In genomic region chr11:111982019-111982464, GRCh38 we compare ENCODE assay signal across 8 cellular contexts. TPM values are rescaled to one million over a fixed set of nuclear protein-coding genes. Genes with fewer than 3 reads are reported as not detected.
DNase-seq lines count a peak whose midpoint lies in the region; ATAC-seq and TF ChIP-seq lines count a peak whose summit lies in the region.

No MANE protein-coding gene starts in this region.

- H3K27ac Mint-ChIP-seq in activated naive CD4-positive, alpha-beta T cell treated with anti-CD3 and anti-CD28 coated beads, Interleukin-2, amount 50 U/mL, for 72 hours: no peak overlapping the region

- DNase-seq in GM03348 (ENCODE audit: low spot score) (peak; percentile 31), heart right ventricle (peak in 1 of 2 donors; percentile 40)
- peak in 1 of 2 donors; percentile 59 for DNase-seq in activated naive CD4-positive, alpha-beta T cell treated with anti-CD3 and anti-CD28 coated beads, Interleukin-2, amount 50 U/mL, for 72 hours (ENCODE audit: low spot score in 2 of 2)

- H3K36me3 ChIP-seq in OCI-LY3 (replicated peaks; ENCODE audit: low read depth, low read length) (peaks cover 31% of the 10 kb centered on the region), heart right ventricle (peaks cover 0 to 61% (median 7%) of the 10 kb centered on the region in 9 donors), rectal smooth muscle tissue (ENCODE audit: control insufficient read depth, insufficient read depth, low read length) (peaks cover 4% of the 10 kb centered on the region)

- H3K27me3 ChIP-seq in OCI-LY3 (ENCODE audit: low read depth, low read length) (no peaks in the 10 kb centered on the region), heart right ventricle (peaks cover 0 to 21% (median 0%) of the 10 kb centered on the region in 7 donors), rectal smooth muscle tissue (ENCODE audit: control insufficient read depth, insufficient read depth, low read length) (no peaks in the 10 kb centered on the region)

- H3K9ac ChIP-seq in OCI-LY3 (ENCODE audit: low read length) (no peak overlapping the region), rectal smooth muscle tissue (ENCODE audit: low read length) (no peak overlapping the region)

- TF ChIP-seq CTCF in OCI-LY3 (IDR thresholded peaks at IDR 0.05; ENCODE audit: low read depth, low read length) (peak; percentile 87), heart right ventricle (IDR thresholded peaks at IDR 0.05) (peak; percentile 30 to 73 (median 56))

- intact Hi-C loops in heart right ventricle (cut with DNase I): loop anchor here in 6 of 10 donors (2.0 to 5.0 kb wide), 4 partner anchors 49 to 105 kb away; partner anchors contain the start of genes CFAP68 (in 5 of the 6) and FDXACB1 (in 5 of the 6)

- H3K79me2 ChIP-seq in OCI-LY3 (ENCODE audit: low read length): no peaks in the 10 kb centered on the region

- no peak overlapping the region for H3K27ac ChIP-seq in OCI-LY3 (ENCODE audit: low read length)
- H3K27ac ChIP-seq in heart right ventricle: peak overlapping the region in 6 of 10 donors; percentile 49 to 71 (median 62)
- H3K27ac ChIP-seq in rectal smooth muscle tissue (ENCODE audit: low read depth, low read length): peak overlapping the region; percentile 59

- peaks cover 0 to 5% of the 10 kb centered on the region in 2 donors for H3K36me3 Mint-ChIP-seq in activated naive CD4-positive, alpha-beta T cell treated with anti-CD3 and anti-CD28 coated beads, Interleukin-2, amount 50 U/mL, for 72 hours

- no peaks in the 10 kb centered on the region for H3K9me3 ChIP-seq in OCI-LY3 (ENCODE audit: insufficient read depth, low read length)
- no peaks in the 10 kb centered on the region for H3K9me3 ChIP-seq in heart right ventricle

- 34 to 41% methylated on average over 7 of the region's 7 CpGs for WGBS in heart right ventricle, 2 donors

- peak; percentile 66 for ATAC-seq in HG02981 (IDR thresholded peaks at IDR 0.05; ENCODE audit: unreplicated experiment)
- peak; percentile 72 to 78 for ATAC-seq in activated naive CD4-positive, alpha-beta T cell treated with anti-CD3 and anti-CD28 coated beads, Interleukin-2, amount 50 U/mL, for 72 hours
- ATAC-seq in heart right ventricle: peak in 7 of 8 donors; percentile 51 to 65 (median 55)
- ATAC-seq in HG03565 (IDR thresholded peaks at IDR 0.05; ENCODE audit: unreplicated experiment): no peak
- ATAC-seq in HG03460 (IDR thresholded peaks at IDR 0.05; ENCODE audit: unreplicated experiment): no peak

- no peaks in the 10 kb centered on the region for H4K20me1 ChIP-seq in OCI-LY3 (ENCODE audit: insufficient read depth, low read length)

- H3K4me1 ChIP-seq in OCI-LY3 (ENCODE audit: low read length) (no peaks in the 10 kb centered on the region), heart right ventricle (peaks cover 9 to 63% (median 35%) of the 10 kb centered on the region in 9 donors), rectal smooth muscle tissue (ENCODE audit: control insufficient read depth, insufficient read depth, low read length) (peaks cover 18% of the 10 kb centered on the region)

- H2AFZ ChIP-seq in OCI-LY3 (ENCODE audit: low read depth, low read length): no peak overlapping the region

- no peak overlapping the region for H3K4me2 ChIP-seq in OCI-LY3 (ENCODE audit: low read length)

- no peaks in the 10 kb centered on the region for H3K9me3 Mint-ChIP-seq in activated naive CD4-positive, alpha-beta T cell treated with anti-CD3 and anti-CD28 coated beads, Interleukin-2, amount 50 U/mL, for 72 hours

- H3K4me3 ChIP-seq in OCI-LY3 (ENCODE audit: low read length): no peak overlapping the region
- no peak overlapping the region for H3K4me3 ChIP-seq in heart right ventricle
- H3K4me3 ChIP-seq in rectal smooth muscle tissue (ENCODE audit: low read length): no peak overlapping the region

RNA-seq across cellular contexts. Expression of gene DLAT, which starts 43.2 kb away (rescaled TPM):
- total RNA-seq in activated naive CD4-positive, alpha-beta T cell treated with anti-CD3 and anti-CD28 coated beads, Interleukin-2, amount 50 U/mL, for 72 hours: 10 to 100 TPM; 37.4 to 46.4 TPM
- 100 to 1,000 TPM; 128 to 191 (median 171) TPM for total RNA-seq in heart right ventricle
- polyA plus RNA-seq in heart right ventricle: 10 to 100 TPM; 27.4 to 46.4 TPM

RNA-seq across cellular contexts. Expression of gene DIXDC1, which starts 44.9 kb away (rescaled TPM):
- 10 to 100 TPM in 1 of 2 donors, 1 to 10 TPM in 1; 5.6 to 30.2 TPM for total RNA-seq in activated naive CD4-positive, alpha-beta T cell treated with anti-CD3 and anti-CD28 coated beads, Interleukin-2, amount 50 U/mL, for 72 hours
- total RNA-seq in heart right ventricle: 10 to 100 TPM in 9 of 10 donors, 1 to 10 TPM in 1; 5.6 to 36.8 (median 28.6) TPM
- 1 to 10 TPM; 4.7 to 5.6 TPM for polyA plus RNA-seq in heart right ventricle

Comparison
In these comparisons a context has a peak if more than half of its experiments do, and no peak if none do; other contexts are left out.
1. ATAC-seq: peak in HG02981 (single experiment), activated naive CD4-positive, alpha-beta T cell treated with anti-CD3 and anti-CD28 coated beads, Interleukin-2, amount 50 U/mL, for 72 hours (2 of 2) and heart right ventricle (7 of 8); none in HG03565 (single experiment) and HG03460 (single experiment).